Comparison of ENCODE assay signal across 1 cellular context in genomic region chr6:144778056-144778455, GRCh38.
TF ChIP-seq lines count a peak whose summit lies in the region.

No MANE protein-coding gene starts in this region.

TF ChIP-seq in WTC11, 78 proteins besides CTCF, POLR2A, EP300 and RAD21 (continued from another document):
- TF ChIP-seq GRHL2 (CRISPR knock-in tag; IDR thresholded peaks at IDR 0.05; ENCODE audit: insufficient replicate concordance, severe bottlenecking) (no peak), NR1H2 (CRISPR knock-in tag; IDR thresholded peaks at IDR 0.05) (no peak)
